1 cellular context compared by ENCODE assay signal in the genomic region with DNA sequence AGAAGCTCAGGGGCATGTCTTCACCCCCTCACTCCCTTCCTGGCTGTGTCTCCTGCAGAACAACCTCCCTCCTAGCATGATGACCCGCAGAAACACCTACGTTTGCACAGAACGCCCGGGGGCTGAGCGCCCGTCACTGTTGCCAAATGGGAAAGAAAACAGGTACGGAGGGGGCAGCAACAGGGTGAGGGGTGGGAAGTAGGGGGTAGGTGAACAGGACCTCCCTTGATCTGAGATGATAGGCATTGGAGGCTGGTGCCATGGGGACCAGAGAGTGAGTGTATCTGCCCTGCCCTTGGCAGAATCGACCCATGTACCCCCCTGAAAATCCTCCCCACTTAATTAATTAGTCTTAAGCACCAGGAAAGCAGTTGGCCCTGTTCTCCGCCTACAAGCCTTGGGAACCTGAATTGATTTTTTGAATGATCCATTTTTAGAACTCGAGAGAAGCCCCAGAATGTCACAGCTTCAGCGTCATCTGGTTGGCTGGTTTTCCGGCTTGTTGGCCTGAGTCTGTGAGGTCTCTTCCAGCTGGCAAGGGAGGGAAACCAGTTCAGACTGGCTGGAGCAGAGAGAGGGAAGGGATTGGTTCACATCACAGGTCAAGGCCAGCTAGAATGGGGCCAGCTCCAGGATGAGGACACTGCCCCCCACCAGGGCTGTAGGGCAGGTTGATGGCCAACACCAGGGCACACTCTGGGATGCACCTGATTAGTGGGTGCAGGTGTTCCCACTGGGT.
TF ChIP-seq lines count a peak whose summit lies in the region.

No MANE protein-coding gene starts in this region.

TF ChIP-seq in HepG2, 621 proteins besides CTCF, POLR2A, EP300 and RAD21:
- TF ChIP-seq ZNF687 (CRISPR knock-in tag; IDR thresholded peaks at IDR 0.05) (peak; percentile 24; the same call in 1 of the 2 replicates), ZNF777 (CRISPR knock-in tag; IDR thresholded peaks at IDR 0.05) (no peak), NR2C2 (CRISPR knock-in tag; IDR thresholded peaks at IDR 0.05; ENCODE audit: borderline replicate concordance) (peak; percentile 40; the same call in 1 of the 2 replicates), MIXL1 (CRISPR knock-in tag; IDR thresholded peaks at IDR 0.05) (no peak), PATZ1 (CRISPR knock-in tag; IDR thresholded peaks at IDR 0.05) (0 out of 2 replicates have a peak, but pooled peaks have one; percentile 13)
